24 cellular contexts compared by ENCODE assay signal in genomic region chr15:32990071-32990470, GRCh38.
A peak's percentile ranks its signal among the peaks of the same experiment; 100 is the strongest.
DNase-seq lines count a peak whose midpoint lies in the region; FAIRE-seq and TF ChIP-seq lines count a peak whose summit lies in the region.
"Had no signal": no experiment of that assay in that cellular context is flagged by ENCODE, and none has a peak within 500 bp of the region (broad histone marks: within the 10 kb centered on the region; RNA-seq: fewer than 3 reads in every experiment).

No MANE protein-coding gene starts in this region.

- peaks cover 3% of the 10 kb centered on the region for H3K9me3 Mint-ChIP-seq in astrocyte (ENCODE audit: unreplicated experiment)
- H3K9me3 Mint-ChIP-seq: CD4-positive, alpha-beta memory T cell; CD4-positive, CD25-positive, alpha-beta regulatory T cell had no signal

- no peak overlapping the region for H2AFZ ChIP-seq in astrocyte (ENCODE audit: low read depth, low read length)

- H3K36me3 Mint-ChIP-seq in astrocyte (ENCODE audit: low read depth, unreplicated experiment): no peaks in the 10 kb centered on the region
- H3K36me3 Mint-ChIP-seq: CD14-positive monocyte; CD4-positive, alpha-beta memory T cell; CD4-positive, CD25-positive, alpha-beta regulatory T cell; CD8-positive, alpha-beta memory T cell had no signal

- no peak overlapping the region for H3K27ac ChIP-seq in astrocyte (ENCODE audit: low read depth, low read length)
- H3K27ac ChIP-seq in tibial nerve: no peak overlapping the region
- H3K27ac ChIP-seq: BLaER1 had no signal

- H3K4me3 ChIP-seq in astrocyte (ENCODE audit: insufficient read depth, low read depth, low read length): no peak overlapping the region
- H3K4me3 ChIP-seq in cardiac fibroblast (replicated peaks in 1 of 2; ENCODE audit: low read depth in 2 of 2, low read length in 2 of 2): no peak overlapping the region
- H3K4me3 ChIP-seq in fibroblast of the aortic adventitia (ENCODE audit: low read depth, low read length): no peak overlapping the region
- H3K4me3 ChIP-seq in tibial nerve: no peak overlapping the region
- H3K4me3 ChIP-seq: BLaER1 had no signal

- DNase-seq in astrocyte (ENCODE audit: low read depth): peak; percentile 48
- DNase-seq in cardiac fibroblast (ENCODE audit: low read depth in 2 of 2): peak; percentile 24 to 29
- peak; percentile 56 for DNase-seq in fibroblast of the aortic adventitia (ENCODE audit: low read depth)
- no peak for DNase-seq in tibial nerve (ENCODE audit: low spot score in 2 of 2)
- no peak for DNase-seq in NCI-H2029 (lab: John Stamatoyannopoulos, UW)
- DNase-seq in stimulated activated naive CD4-positive, alpha-beta T cell (lab: John Stamatoyannopoulos, UW): no peak
- DNase-seq: 8988T; ACHN; BE2C; C1 segment of cervical spinal cord; Caco-2; Calu3; CD4-positive, alpha-beta memory T cell; CD4-positive, CD25-positive, alpha-beta regulatory T cell; CD8-positive, alpha-beta memory T cell; DMS79 treated with DMSO at 0.1 percent for 48 hours; GF-D8 had no signal

- peak; percentile 9 for FAIRE-seq in astrocyte (lab: Jason Lieb, UNC)
- FAIRE-seq: A204.1, D721Med, G401.6, GM12891, GM19239 had no signal

- TF ChIP-seq CTCF in astrocyte (IDR thresholded peaks at IDR 0.05; ENCODE audit: insufficient read depth, low read depth, low read length) (no peak), cardiac fibroblast (IDR thresholded peaks at IDR 0.05; ENCODE audit: low read depth, low read length) (no peak), fibroblast of the aortic adventitia (IDR thresholded peaks at IDR 0.05; ENCODE audit: insufficient read depth, low read length) (no peak), tibial nerve (IDR thresholded peaks at IDR 0.05) (no peak)

- H3K27me3 Mint-ChIP-seq in astrocyte (ENCODE audit: low read depth, unreplicated experiment): no peaks in the 10 kb centered on the region
- H3K27me3 Mint-ChIP-seq: CD4-positive, CD25-positive, alpha-beta regulatory T cell had no signal

- no peak overlapping the region for H3K9ac ChIP-seq in astrocyte (ENCODE audit: low read length)
- H3K9ac ChIP-seq: BLaER1 had no signal

- H4K20me1 ChIP-seq in astrocyte (ENCODE audit: insufficient read depth, low read length): no peaks in the 10 kb centered on the region
- H4K20me1 ChIP-seq: BLaER1 had no signal

- H3K36me3 ChIP-seq in astrocyte (ENCODE audit: insufficient read depth, low read length): no peaks in the 10 kb centered on the region
- H3K36me3 ChIP-seq in tibial nerve: no peaks in the 10 kb centered on the region
- H3K36me3 ChIP-seq: BE2C, BLaER1 had no signal

- no peak for TF ChIP-seq EP300 in tibial nerve (IDR thresholded peaks at IDR 0.05)

- H3K4me1 Mint-ChIP-seq in astrocyte (ENCODE audit: low read depth, unreplicated experiment): peaks cover 2% of the 10 kb centered on the region
- H3K4me1 Mint-ChIP-seq: CD14-positive monocyte; CD4-positive, CD25-positive, alpha-beta regulatory T cell; CD8-positive, alpha-beta memory T cell had no signal

- no peaks in the 10 kb centered on the region for H3K9me3 ChIP-seq in astrocyte (ENCODE audit: insufficient read depth, low read depth, low read length)
- H3K9me3 ChIP-seq in tibial nerve: no peaks in the 10 kb centered on the region
- H3K9me3 ChIP-seq: BE2C, Caco-2 had no signal

- H3K4me3 Mint-ChIP-seq in astrocyte (ENCODE audit: unreplicated experiment): no peak overlapping the region
- H3K4me3 Mint-ChIP-seq: CD14-positive monocyte; CD4-positive, alpha-beta memory T cell; CD4-positive, CD25-positive, alpha-beta regulatory T cell; CD8-positive, alpha-beta memory T cell had no signal

- H3K27me3 ChIP-seq in astrocyte (ENCODE audit: insufficient read depth, low read length) (no peaks in the 10 kb centered on the region), tibial nerve (no peaks in the 10 kb centered on the region)
- H3K27me3 ChIP-seq: BE2C, BLaER1 had no signal

- no peak overlapping the region for H3K27ac Mint-ChIP-seq in astrocyte (ENCODE audit: unreplicated experiment)
- H3K27ac Mint-ChIP-seq: CD14-positive monocyte; CD4-positive, alpha-beta memory T cell; CD4-positive, CD25-positive, alpha-beta regulatory T cell; CD8-positive, alpha-beta memory T cell had no signal

- H3K4me1 ChIP-seq in astrocyte (ENCODE audit: insufficient read depth, low read length) (no peaks in the 10 kb centered on the region), tibial nerve (no peaks in the 10 kb centered on the region)
- H3K4me1 ChIP-seq: BLaER1, Caco-2 had no signal

- H3K79me2 ChIP-seq in astrocyte (ENCODE audit: insufficient read depth, low read length): no peaks in the 10 kb centered on the region

- WGBS in tibial nerve, 2 donors: 82 to 84% methylated on average over 4 of the region's 4 CpGs

- H3K4me2 ChIP-seq in astrocyte (ENCODE audit: low read length): no peak overlapping the region
- H3K4me2 ChIP-seq: BLaER1 had no signal

- TF ChIP-seq POLR2A in tibial nerve (IDR thresholded peaks at IDR 0.05): no peak

Comparison
In these comparisons a context has a peak if more than half of its experiments do, and no peak if none do; other contexts are left out.
1. DNase-seq: peak in astrocyte (single experiment), cardiac fibroblast (2 of 2) and fibroblast of the aortic adventitia (single experiment); none in tibial nerve (0 of 2), NCI-H2029 (single experiment) and stimulated activated naive CD4-positive, alpha-beta T cell (0 of 6).